21 cellular contexts compared by ENCODE assay signal in the genomic region with DNA sequence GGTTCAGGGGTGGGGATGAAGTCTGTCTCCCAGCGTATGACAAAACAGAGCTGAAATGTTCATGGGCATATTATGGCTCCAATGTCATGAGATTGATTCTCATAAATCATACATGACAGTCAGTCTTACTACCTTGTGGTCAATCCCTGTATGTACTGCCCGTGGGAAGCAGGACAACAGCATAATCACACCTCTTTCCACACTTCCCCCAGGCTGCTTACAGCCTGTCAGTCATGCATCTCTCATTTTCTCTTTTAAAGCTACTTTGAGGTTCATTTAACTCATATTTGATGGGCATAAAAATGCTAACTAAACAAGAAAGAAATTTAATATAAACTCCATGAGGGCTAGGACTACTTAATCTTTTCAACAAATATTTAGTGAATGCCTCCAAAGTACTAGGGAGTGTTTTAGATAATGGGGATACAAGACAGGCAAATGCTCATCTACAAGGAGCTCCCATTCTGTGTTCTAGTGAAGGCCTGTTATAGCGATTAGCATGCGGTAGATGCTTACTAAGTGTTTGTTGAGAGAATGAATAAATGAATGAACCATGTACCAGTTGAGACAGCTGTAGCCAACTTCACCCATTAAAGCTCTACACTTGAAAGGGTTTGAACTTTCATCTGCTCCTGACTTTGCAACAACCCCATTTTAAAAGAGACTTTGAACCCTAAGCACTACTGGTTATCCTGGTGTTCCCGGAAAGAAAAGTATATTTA.
"Had no signal": no experiment of that assay in that cellular context is flagged by ENCODE, and none has a peak within 500 bp of the region (broad histone marks: within the 10 kb centered on the region; RNA-seq: fewer than 3 reads in every experiment).

No MANE protein-coding gene starts in this region.

- DNase-seq: activated CD4-positive, alpha-beta T cell treated with anti-CD3 and anti-CD28 coated beads, Interleukin-2, amount 10 ng/mL, durations not matched to agents 24 days and 14 days; activated CD4-positive, CD25-positive, alpha-beta regulatory T cell; activated CD8-positive, alpha-beta memory T cell treated with anti-CD3 and anti-CD28 coated beads, Interleukin-2, amount 50 U/mL, for 4 hours; activated CD8-positive, alpha-beta T cell treated with anti-CD3 and anti-CD28 coated beads, Interleukin-2, amount 10 ng/mL, durations not matched to agents 7 days and 5 days; activated effector memory CD4-positive, alpha-beta T cell treated with anti-CD3 and anti-CD28 coated beads, Interleukin-2, amount 50 U/mL, for 16 hours; activated T-cell treated with anti-CD3 and anti-CD28 coated beads, Interleukin-2, amount 50 U/mL, for 48 hours; central memory CD4-positive, alpha-beta T cell; foreskin fibroblast; immature natural killer cell; left cardiac atrium; mammary epithelial cell; stimulated activated CD4-positive, alpha-beta T cell treated with anti-CD3 and anti-CD28 coated beads, Interleukin-4, amount 100 ng/mL, for 4 hours; stimulated activated naive CD8-positive, alpha-beta T cell treated with anti-CD3 and anti-CD28 coated beads, Interleukin-15, amount 100 ng/mL, for 72 hours; SW 1271; upper lobe of left lung had no signal

- H3K36me3 ChIP-seq: right atrium auricular region, upper lobe of left lung had no signal

- H3K4me3 Mint-ChIP-seq: activated CD4-positive, alpha-beta T cell treated with anti-CD3 and anti-CD28 coated beads, Interleukin-2, amount 10 ng/mL, durations not matched to agents 24 days and 14 days; activated CD8-positive, alpha-beta T cell treated with anti-CD3 and anti-CD28 coated beads, Interleukin-2, amount 10 ng/mL, durations not matched to agents 7 days and 5 days; immature natural killer cell; T-helper 2 cell treated with Interferon-gamma antibody and Interleukin-4, amounts not matched to agents 5 μg/mL and 100 μg/mL, for 36 hours had no signal

- ATAC-seq: activated CD8-positive, alpha-beta T cell treated with anti-CD3 and anti-CD28 coated beads, Interleukin-2, amount 10 ng/mL, durations not matched to agents 7 days and 5 days; activated naive CD4-positive, alpha-beta T cell treated with anti-CD3 and anti-CD28 coated beads, Interleukin-2, amount 50 U/mL, for 72 hours; left cardiac atrium; natural killer cell treated with Interleukin-12 subunit alpha and Interleukin-12 subunit beta and Interleukin-15 and Interleukin-18, amount 100 ng/mL, for 72 hours; stimulated activated naive CD8-positive, alpha-beta T cell treated with anti-CD3 and anti-CD28 coated beads, Interleukin-15, amount 100 ng/mL, for 72 hours had no signal

- H3K27me3 ChIP-seq: right atrium auricular region, upper lobe of left lung had no signal

- H3K9me3 Mint-ChIP-seq: activated CD4-positive, alpha-beta T cell treated with anti-CD3 and anti-CD28 coated beads, Interleukin-2, amount 10 ng/mL, durations not matched to agents 24 days and 14 days; activated naive CD4-positive, alpha-beta T cell treated with anti-CD3 and anti-CD28 coated beads, Interleukin-2, amount 50 U/mL, for 72 hours; immature natural killer cell; natural killer cell treated with Interleukin-12 subunit alpha and Interleukin-12 subunit beta and Interleukin-15 and Interleukin-18, amount 100 ng/mL, for 72 hours; stimulated activated naive CD8-positive, alpha-beta T cell treated with anti-CD3 and anti-CD28 coated beads, Interleukin-15, amount 100 ng/mL, for 72 hours; T-helper 2 cell treated with Interferon-gamma antibody and Interleukin-4, amounts not matched to agents 5 μg/mL and 100 μg/mL, for 36 hours had no signal

- H3K4me2 ChIP-seq: smooth muscle cell had no signal

- H3K4me3 ChIP-seq: coronary artery, right atrium auricular region, smooth muscle cell, upper lobe of left lung had no signal

- H3K36me3 Mint-ChIP-seq: immature natural killer cell; natural killer cell treated with Interleukin-12 subunit alpha and Interleukin-12 subunit beta and Interleukin-15 and Interleukin-18, amount 100 ng/mL, for 72 hours had no signal

- H3K27ac ChIP-seq: coronary artery, upper lobe of left lung had no signal

- H3K27ac Mint-ChIP-seq: activated CD4-positive, alpha-beta T cell treated with anti-CD3 and anti-CD28 coated beads, Interleukin-2, amount 10 ng/mL, durations not matched to agents 24 days and 14 days; activated naive CD4-positive, alpha-beta T cell treated with anti-CD3 and anti-CD28 coated beads, Interleukin-2, amount 50 U/mL, for 72 hours; immature natural killer cell; T-helper 2 cell treated with Interferon-gamma antibody and Interleukin-4, amounts not matched to agents 5 μg/mL and 100 μg/mL, for 36 hours had no signal

- H3K9me3 ChIP-seq: right atrium auricular region, upper lobe of left lung had no signal
